ENCODE assay signal across 20 cellular contexts in genomic region chr14:102717211-102717610, GRCh38.
DNase-seq lines count a peak whose midpoint lies in the region; ATAC-seq and TF ChIP-seq lines count a peak whose summit lies in the region.
"Had no signal": no experiment of that assay in that cellular context is flagged by ENCODE, and none has a peak within 500 bp of the region (broad histone marks: within the 10 kb centered on the region; RNA-seq: fewer than 3 reads in every experiment).

No MANE protein-coding gene starts in this region.

- peaks cover 61% of the 10 kb centered on the region for H3K36me3 ChIP-seq in BE2C
- H3K36me3 ChIP-seq in SK-N-MC (ENCODE audit: insufficient read depth, low read length) = peaks cover 92% of the 10 kb centered on the region

- DNase-seq in BE2C (peak; percentile 39), KBM-7 (peak; percentile 67), SK-N-MC (ENCODE audit: low read depth, low spot score) (no peak), mucosa of gallbladder (ENCODE audit: low spot score) (no peak)
- no peak for DNase-seq in activated CD8-positive, alpha-beta memory T cell treated with anti-CD3 and anti-CD28 coated beads for 24 hours
- DNase-seq: activated CD4-positive, alpha-beta memory T cell treated with anti-CD3 and anti-CD28 coated beads for 36 hours; adrenal gland; CD8-positive, alpha-beta memory T cell; endodermal cell; HCEC 1CT; NCI-H1930; NCI-H446 treated with DMSO at 0.1 percent for 48 hours; nucleus accumbens; right lobe of liver; stimulated activated CD4-positive, alpha-beta T cell treated with anti-CD3 and anti-CD28 coated beads, Interleukin-2, amount 100 ng/mL, for 48 hours had no signal

- H3K4me3 ChIP-seq in BE2C (ENCODE audit: low read depth, low read length) = no peak overlapping the region
- H3K4me3 ChIP-seq in SK-N-MC = no peak overlapping the region
- H3K4me3 ChIP-seq: adrenal gland, right lobe of liver, suprapubic skin had no signal

- TF ChIP-seq CTCF in BE2C (IDR thresholded peaks at IDR 0.05; ENCODE audit: low read depth, low read length) (no peak), brain (conservative IDR thresholded peaks at IDR 0.05) (no peak)

- peak overlapping the region in 4 of 5 experiments; percentile 5 to 87 (median 62) for H3K27ac Mint-ChIP-seq in brain
- H3K27ac Mint-ChIP-seq: activated CD4-positive, alpha-beta memory T cell treated with anti-CD3 and anti-CD28 coated beads for 36 hours; endodermal cell had no signal

- H3K27ac ChIP-seq in SK-N-MC = peak overlapping the region; percentile 33; the same call in 1 of the 2 replicates
- H3K27ac ChIP-seq: adrenal gland, right lobe of liver, suprapubic skin had no signal

- H3K4me1 ChIP-seq in BE2C = peaks cover 18% of the 10 kb centered on the region
- H3K4me1 ChIP-seq: right lobe of liver, suprapubic skin had no signal

- H3K9me3 Mint-ChIP-seq in brain = no peaks in the 10 kb centered on the region
- H3K9me3 Mint-ChIP-seq: activated CD4-positive, alpha-beta memory T cell treated with anti-CD3 and anti-CD28 coated beads for 36 hours; CD8-positive, alpha-beta memory T cell; endodermal cell; memory B cell had no signal

- H3K27me3 Mint-ChIP-seq in brain = no peaks in the 10 kb centered on the region
- H3K27me3 Mint-ChIP-seq: activated CD4-positive, alpha-beta memory T cell treated with anti-CD3 and anti-CD28 coated beads for 36 hours; CD8-positive, alpha-beta memory T cell; memory B cell had no signal

- ATAC-seq in HG03097 (IDR thresholded peaks at IDR 0.05; ENCODE audit: low FRiP score, unreplicated experiment) (no peak), esophagus mucosa (no peak)
- ATAC-seq: right lobe of liver had no signal

- peaks cover 8% of the 10 kb centered on the region for H3K4me1 Mint-ChIP-seq in brain
- H3K4me1 Mint-ChIP-seq: memory B cell had no signal

- H3K9ac ChIP-seq in SK-N-MC (ENCODE audit: insufficient read length) = no peak overlapping the region

- peaks cover 83% of the 10 kb centered on the region for H3K36me3 Mint-ChIP-seq in brain

- in situ Hi-C loops in KBM-7 (cut with MboI; ENCODE audit: low pct_unique_long_range_greater_than_20kb, low sequenced_read_pairs) = no loop called here

- no peaks in the 10 kb centered on the region for H3K27me3 ChIP-seq in BE2C
- H3K27me3 ChIP-seq: adrenal gland, right lobe of liver, suprapubic skin had no signal

- H3K9me3 ChIP-seq in BE2C (no peaks in the 10 kb centered on the region), SK-N-MC (ENCODE audit: low read depth, low read length) (no peaks in the 10 kb centered on the region)
- H3K9me3 ChIP-seq: adrenal gland, right lobe of liver, suprapubic skin had no signal

- H3K4me3 Mint-ChIP-seq in brain = no peak overlapping the region
- H3K4me3 Mint-ChIP-seq: activated CD4-positive, alpha-beta memory T cell treated with anti-CD3 and anti-CD28 coated beads for 36 hours; CD8-positive, alpha-beta memory T cell; endodermal cell; memory B cell had no signal

Comparison
In these comparisons a context has a peak if more than half of its experiments do, and no peak if none do; other contexts are left out.
1. DNase-seq: peak in BE2C (single experiment) and KBM-7 (single experiment); none in SK-N-MC (single experiment), mucosa of gallbladder (single experiment) and activated CD8-positive, alpha-beta memory T cell treated with anti-CD3 and anti-CD28 coated beads for 24 hours (single experiment).